Comparison of ENCODE assay signal across 8 cellular contexts in genomic region chr5:96663608-96664007, GRCh38. TPM values are rescaled to one million over a fixed set of nuclear protein-coding genes. Genes with fewer than 3 reads are reported as not detected.
DNase-seq lines count a peak whose midpoint lies in the region; ATAC-seq and TF ChIP-seq lines count a peak whose summit lies in the region.

No MANE protein-coding gene starts in this region.

- DNase-seq in Ammon's horn (ENCODE audit: low spot score) (peak; percentile 8), MM.1S (no peak), dermis blood vessel endothelial cell (peak; percentile 7), natural killer cell (no peak)
- DNase-seq in stimulated activated CD4-positive, alpha-beta T cell treated with anti-CD3 and anti-CD28 coated beads, Interleukin-12 subunit alpha, Interleukin-12 subunit beta, amount 100 ng/mL, for 4 hours: no peak

- H3K27ac ChIP-seq in MM.1S (ENCODE audit: low read length): no peak overlapping the region

- peak overlapping the region; percentile 95 for H3K4me3 Mint-ChIP-seq in natural killer cell

- H3K4me1 Mint-ChIP-seq in natural killer cell: peaks cover 74 to 82% of the 10 kb centered on the region in 2 donors

- no peaks in the 10 kb centered on the region for H3K36me3 Mint-ChIP-seq in natural killer cell

- intact Hi-C loops in natural killer cell (cut with micrococcal nuclease): loop anchor here (1.0 to 5.0 kb wide), 3 partner anchors 39 to 703 kb away; partner anchors contain the start of genes ELL2 and ERAP1

- H3K9me3 Mint-ChIP-seq in natural killer cell: no peaks in the 10 kb centered on the region

- TF ChIP-seq CTCF in MM.1S (IDR thresholded peaks at IDR 0.05; ENCODE audit: low read length): no peak
- no peak for TF ChIP-seq CTCF in natural killer cell (IDR thresholded peaks at IDR 0.05)

- peaks cover 57% of the 10 kb centered on the region for H3K79me2 ChIP-seq in MM.1S (ENCODE audit: low read length)

- H3K4me1 ChIP-seq in MM.1S (ENCODE audit: low read length): peaks cover 12% of the 10 kb centered on the region

- H3K9me3 ChIP-seq in MM.1S (replicated peaks; ENCODE audit: insufficient read depth, low read length): no peaks in the 10 kb centered on the region

- no peaks in the 10 kb centered on the region for H4K20me1 ChIP-seq in MM.1S (ENCODE audit: insufficient read depth, low read length)

- H3K4me2 ChIP-seq in MM.1S (ENCODE audit: low read depth, low read length): peak overlapping the region; percentile 89

- no peak overlapping the region for H2AFZ ChIP-seq in MM.1S (ENCODE audit: low read length)

- H3K36me3 ChIP-seq in MM.1S (replicated peaks; ENCODE audit: insufficient read depth, low read length): no peaks in the 10 kb centered on the region

- H3K9me2 ChIP-seq in MM.1S (replicated peaks; ENCODE audit: insufficient read depth, low read length): no peaks in the 10 kb centered on the region

- 0 out of 2 replicates have a peak, but pooled peaks cover 5% of the 10 kb centered on the region for H3K27me3 ChIP-seq in MM.1S (replicated peaks; ENCODE audit: insufficient read depth, low read length)

- no peaks in the 10 kb centered on the region for H3K27me3 Mint-ChIP-seq in natural killer cell (ENCODE audit: low read depth in 2 of 2)

- ATAC-seq in natural killer cell (no peak), HG03565 (IDR thresholded peaks at IDR 0.05; ENCODE audit: unreplicated experiment) (no peak), GM21360 (IDR thresholded peaks at IDR 0.05; ENCODE audit: unreplicated experiment) (no peak), HG03439 (IDR thresholded peaks at IDR 0.05; ENCODE audit: unreplicated experiment) (no peak)

- peaks cover 16% of the 10 kb centered on the region for H3F3A ChIP-seq in MM.1S (ENCODE audit: insufficient read depth, low read length)

- peak overlapping the region; percentile 98 to 99 for H3K27ac Mint-ChIP-seq in natural killer cell

- peak overlapping the region; percentile 78 for H3K4me3 ChIP-seq in MM.1S (ENCODE audit: low read length)

- H3K9ac ChIP-seq in MM.1S (ENCODE audit: low read length): no peak overlapping the region

RNA-seq across cellular contexts. Expression of gene CAST, which starts 1.4 kb away (rescaled TPM):
- total RNA-seq in dermis blood vessel endothelial cell (123 and 204 TPM in 2 replicates), natural killer cell (100 to 1,000 TPM; 364 to 414 (median 376) TPM)

Comparison
In these comparisons a context has a peak if more than half of its experiments do, and no peak if none do; other contexts are left out.
1. DNase-seq: peak in Ammon's horn (single experiment) and dermis blood vessel endothelial cell (single experiment); none in MM.1S (single experiment), natural killer cell (single experiment) and stimulated activated CD4-positive, alpha-beta T cell treated with anti-CD3 and anti-CD28 coated beads, Interleukin-12 subunit alpha, Interleukin-12 subunit beta, amount 100 ng/mL, for 4 hours (single experiment).